8 cellular contexts compared by ENCODE assay signal in the genomic region with DNA sequence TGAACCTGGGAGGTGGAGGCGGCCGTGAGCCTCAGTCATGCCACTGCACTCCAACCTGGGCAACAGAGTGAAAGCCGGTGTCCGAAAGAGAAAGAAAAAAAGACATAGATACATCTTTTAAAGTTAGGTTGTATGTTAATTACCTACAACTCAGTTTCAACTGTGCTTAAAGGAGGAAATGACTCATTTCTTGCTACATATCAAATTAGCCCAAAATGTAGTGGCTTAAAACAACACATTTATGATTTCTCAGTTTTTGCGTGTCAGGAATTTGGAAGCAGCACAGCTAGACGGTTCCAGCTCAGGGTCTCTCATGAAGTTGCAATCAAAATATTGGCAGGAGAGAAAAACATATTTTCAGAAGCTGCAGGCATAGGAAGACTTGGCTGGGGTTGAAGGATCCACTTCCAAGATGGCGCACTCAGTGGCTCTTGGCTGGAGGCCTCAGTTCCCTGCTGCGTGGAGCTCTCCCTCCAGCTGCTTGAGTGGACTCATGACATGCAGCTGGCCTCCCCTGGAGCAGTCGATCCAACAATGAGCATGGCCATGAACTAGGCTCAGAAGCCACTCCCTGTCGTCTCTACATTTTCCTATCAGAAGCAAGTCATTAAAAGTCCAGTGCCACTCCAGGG. TPM values are rescaled to one million over a fixed set of nuclear protein-coding genes. Genes with fewer than 3 reads are reported as not detected.
DNase-seq lines count a peak whose midpoint lies in the region; ATAC-seq and TF ChIP-seq lines count a peak whose summit lies in the region.

No MANE protein-coding gene starts in this region.

- intact Hi-C loops in left lung (cut with DNase I) = no loop called here

- DNase-seq in AG20443 (ENCODE audit: low spot score) (peak; percentile 47), NB4 (ENCODE audit: low read depth) (peak; percentile 67), astrocyte of the hippocampus (ENCODE audit: low read depth, low spot score) (peak; percentile 62), left lung (peak in 1 of 2 donors; percentile 61), NCI-H345 (lab: John Stamatoyannopoulos, UW) (no peak)

- H3K36me3 ChIP-seq in left lung = peaks cover 0 to 75% of the 10 kb centered on the region in 2 donors
- H3K36me3 ChIP-seq in thymus (ENCODE audit: control insufficient read depth, insufficient read depth) = peaks cover 5% of the 10 kb centered on the region

- H3K27ac ChIP-seq in left lung (peak overlapping the region; percentile 98 to 99), thymus (ENCODE audit: low read depth) (peak overlapping the region; percentile 93)

- H3K9me3 ChIP-seq in left lung (no peaks in the 10 kb centered on the region), thymus (ENCODE audit: control insufficient read depth) (no peaks in the 10 kb centered on the region)

- TF ChIP-seq POLR2A in NB4 (IDR thresholded peaks at IDR 0.05; ENCODE audit: extremely low read depth, insufficient read length) = no peak

- TF ChIP-seq CTCF in NB4 (IDR thresholded peaks at IDR 0.05; ENCODE audit: low read depth, low read length) = no peak
- TF ChIP-seq CTCF in left lung (IDR thresholded peaks at IDR 0.05) = no peak

- H3K4me3 ChIP-seq in NB4 (ENCODE audit: low read depth, low read length) (no peak overlapping the region), left lung (no peak overlapping the region), thymus (ENCODE audit: low read length) (no peak overlapping the region)

- H3K27me3 ChIP-seq in left lung (no peaks in the 10 kb centered on the region), thymus (ENCODE audit: control insufficient read depth, insufficient read depth) (no peaks in the 10 kb centered on the region)

- peaks cover 41 to 88% of the 10 kb centered on the region in 2 donors for H3K4me1 ChIP-seq in left lung
- peaks cover 4% of the 10 kb centered on the region for H3K4me1 ChIP-seq in thymus (ENCODE audit: control insufficient read depth, insufficient read depth, low read length)

- 86% methylated on average over 10 of the region's 10 CpGs for WGBS in thymus

- ATAC-seq in GM19455 (IDR thresholded peaks at IDR 0.05; ENCODE audit: unreplicated experiment) (peak; percentile 63), left lung (peak; percentile 5), GM18519 (IDR thresholded peaks at IDR 0.05; ENCODE audit: low FRiP score, unreplicated experiment) (no peak)

RNA-seq across cellular contexts. Expression of a gene that starts 7.1 kb away (rescaled TPM):
- total RNA-seq in left lung = 100 to 1,000 TPM; 212 to 310 TPM
- polyA plus RNA-seq in thymus = 7.5 TPM

RNA-seq across cellular contexts. Expression of a gene that starts 59.3 kb away (rescaled TPM):
- 10 to 100 TPM in 1 of 2 donors, 1 to 10 TPM in 1; 5.4 to 12.1 TPM for total RNA-seq in left lung
- polyA plus RNA-seq in thymus = 4.0 TPM
